19 cellular contexts compared by ENCODE assay signal in the genomic region with DNA sequence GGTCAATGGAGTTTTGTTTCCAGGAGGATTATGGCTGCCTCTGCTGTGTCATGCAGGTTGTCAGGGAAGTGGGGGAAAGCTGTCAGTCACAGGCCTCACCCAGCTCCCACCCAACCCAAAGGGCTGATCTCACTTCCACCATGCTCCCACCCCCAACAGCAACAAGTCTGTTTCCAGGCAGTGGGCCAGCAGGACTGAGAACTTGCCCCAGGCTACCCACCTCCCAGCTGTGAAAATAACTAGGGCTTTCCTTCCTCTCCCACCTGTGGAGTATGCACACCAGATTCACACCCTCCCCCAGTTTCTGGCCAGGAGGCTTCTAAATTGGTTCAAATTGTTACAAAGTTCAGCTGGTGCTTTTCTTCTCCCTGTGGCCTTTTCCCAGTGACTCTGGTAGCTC.
DNase-seq lines count a peak whose midpoint lies in the region; ATAC-seq and TF ChIP-seq lines count a peak whose summit lies in the region.
"Had no signal": no experiment of that assay in that cellular context is flagged by ENCODE, and none has a peak within 500 bp of the region (broad histone marks: within the 10 kb centered on the region; RNA-seq: fewer than 3 reads in every experiment).

No MANE protein-coding gene starts in this region.

- BruUV-seq in A673 (replicated peaks; lab: Mats Ljungman, UMichigan) (no TSS peak), PC-9 (replicated peaks; lab: Mats Ljungman, UMichigan) (no TSS peak)

- H3K27ac ChIP-seq in A673 (ENCODE audit: low read depth, low read length, poor library complexity, severe bottlenecking) (no peak overlapping the region), PC-9 (peak overlapping the region; percentile 79), epithelial cell of prostate (peak overlapping the region; percentile 7)
- H3K27ac ChIP-seq: lower lobe of right lung, ovary, upper lobe of right lung had no signal

- H3K4me3 ChIP-seq in A673 (ENCODE audit: low read depth, low read length, poor library complexity, severe bottlenecking) (no peak overlapping the region), PC-9 (no peak overlapping the region)
- H3K4me3 ChIP-seq: lower lobe of right lung, ovary, upper lobe of right lung had no signal

- H3F3A ChIP-seq in PC-9 (ENCODE audit: insufficient read depth, low read depth): peaks cover 8% of the 10 kb centered on the region; the same call in 1 of the 2 replicates

- POLR2A ChIA-PET in A673 (lab: Charles Lee; ENCODE audit: low non-redundant PET) (no interaction called here), PC-9 (lab: Charles Lee; ENCODE audit: unreplicated experiment) (interaction anchor here (0.6 kb wide), 1 partner anchor 146 kb away, joined by 5 read pairs; no protein-coding TSS in a partner anchor)

- H3K36me3 ChIP-seq in A673 (ENCODE audit: insufficient read depth, low read length, poor library complexity, severe bottlenecking) (no peaks in the 10 kb centered on the region), PC-9 (ENCODE audit: low read depth) (no peaks in the 10 kb centered on the region)
- H3K36me3 ChIP-seq: lower lobe of right lung, ovary, upper lobe of right lung had no signal

- no peaks in the 10 kb centered on the region for H3K79me2 ChIP-seq in PC-9 (ENCODE audit: low read depth)

- H3K9me3 ChIP-seq in A673 (ENCODE audit: low read depth, low read length, poor library complexity, severe bottlenecking): no peaks in the 10 kb centered on the region
- H3K9me3 ChIP-seq in PC-9 (ENCODE audit: insufficient read depth, low read depth): no peaks in the 10 kb centered on the region
- H3K9me3 ChIP-seq: lower lobe of right lung, ovary, upper lobe of right lung had no signal

- TF ChIP-seq CTCF in A673 (conservative IDR thresholded peaks at IDR 0.05; ENCODE audit: low read depth, low read length) (no peak), PC-9 (conservative IDR thresholded peaks at IDR 0.05) (no peak)

- intact Hi-C loops in A673 (cut with micrococcal nuclease; ENCODE audit: unreplicated experiment): no loop called here
- intact Hi-C loops in PC-9 (cut with micrococcal nuclease; ENCODE audit: unreplicated experiment): no loop called here

- no peaks in the 10 kb centered on the region for H3K4me1 ChIP-seq in A673 (ENCODE audit: insufficient read depth, low read length, poor library complexity, severe bottlenecking)
- H3K4me1 ChIP-seq in PC-9 (replicated peaks; ENCODE audit: insufficient read depth): peaks cover 22% of the 10 kb centered on the region
- H3K4me1 ChIP-seq: lower lobe of right lung, upper lobe of right lung had no signal

- H3K9me2 ChIP-seq in PC-9 (ENCODE audit: insufficient read depth): no peaks in the 10 kb centered on the region

- peak overlapping the region; percentile 36; the same call in 1 of the 2 replicates for H2AFZ ChIP-seq in PC-9

- DNase-seq in A673 (ENCODE audit: low spot score) (peak; percentile 35), ELF-1 (ENCODE audit: low read depth, low spot score) (peak; percentile 87), PC-9 (peak; percentile 78 to 87), epithelial cell of prostate (ENCODE audit: low read depth, low spot score) (peak; percentile 16), DMS53 treated with DMSO at 0.1 percent for 48 hours (lab: John Stamatoyannopoulos, UW; ENCODE audit: unreplicated experiment) (no peak)
- DNase-seq: activated CD8-positive, alpha-beta memory T cell treated with anti-CD3 and anti-CD28 coated beads for 24 hours; caudate nucleus; CD8-positive, alpha-beta memory T cell; effector CD8-positive, alpha-beta T cell; lower lobe of right lung; naive B cell; NCI-H1092; ovary; stimulated activated CD4-positive, alpha-beta T cell treated with anti-CD3 and anti-CD28 coated beads, Interleukin-2, amount 100 ng/mL, for 48 hours; T-helper 17 cell; upper lobe of right lung had no signal

- ATAC-seq in GM18909 (IDR thresholded peaks at IDR 0.05; ENCODE audit: poor library complexity, unreplicated experiment) (no peak), GM21423 (IDR thresholded peaks at IDR 0.05; ENCODE audit: unreplicated experiment) (no peak), HG02870 (IDR thresholded peaks at IDR 0.05; ENCODE audit: unreplicated experiment) (no peak)
- ATAC-seq: lower lobe of right lung, T-helper 17 cell, upper lobe of right lung had no signal

- CTCF ChIA-PET in A673 (lab: Charles Lee): no interaction called here
- CTCF ChIA-PET in PC-9 (lab: Charles Lee): interaction anchor here (0.6 kb wide), 1 partner anchor 10 kb away, joined by 4 read pairs; no protein-coding TSS in a partner anchor

- peak overlapping the region; percentile 40 for H3K4me2 ChIP-seq in PC-9

- no peaks in the 10 kb centered on the region for H3K27me3 ChIP-seq in A673 (replicated peaks; ENCODE audit: insufficient read depth, low read depth, low read length, poor library complexity)
- no peaks in the 10 kb centered on the region for H3K27me3 ChIP-seq in PC-9 (ENCODE audit: insufficient read depth, low read depth)
- H3K27me3 ChIP-seq: ovary, upper lobe of right lung had no signal

- H4K20me1 ChIP-seq in PC-9 (ENCODE audit: insufficient read depth): no peaks in the 10 kb centered on the region
